Comparison of ENCODE assay signal across 34 cellular contexts in genomic region chr3:4884901-4885300, GRCh38.
"Had no signal": no experiment of that assay in that cellular context is flagged by ENCODE, and none has a peak within 500 bp of the region (broad histone marks: within the 10 kb centered on the region; RNA-seq: fewer than 3 reads in every experiment).

No MANE protein-coding gene starts in this region.

- H3K27me3 Mint-ChIP-seq: activated CD4-positive, alpha-beta memory T cell treated with anti-CD3 and anti-CD28 coated beads, Interleukin-2, amount 10 ng/mL, durations not matched to agents 7 days and 5 days; activated naive CD4-positive, alpha-beta T cell treated with anti-CD3 and anti-CD28 coated beads, Interleukin-2, amount 50 U/mL, for 24 hours; activated naive CD8-positive, alpha-beta T cell treated with anti-CD3 and anti-CD28 coated beads, Interleukin-2, amount 50 U/mL, for 24 hours; stimulated activated naive CD8-positive, alpha-beta T cell treated with anti-CD3 and anti-CD28 coated beads, Interleukin-15, amount 100 ng/mL, for 72 hours; T-helper 17 cell had no signal

- ATAC-seq: activated T-cell treated with anti-CD3 and anti-CD28 coated beads, Interleukin-2, amount 50 U/mL, for 4 hours; gastrocnemius medialis; left colon; psoas muscle; stimulated activated effector memory CD8-positive, alpha-beta T cell treated with anti-CD3 and anti-CD28 coated beads, Interleukin-12 subunit alpha, Interleukin-12 subunit beta, amount 100 ng/mL, for 72 hours; stimulated activated naive CD8-positive, alpha-beta T cell treated with anti-CD3 and anti-CD28 coated beads, Interleukin-15, amount 100 ng/mL, for 72 hours; T-helper 17 cell had no signal

- FAIRE-seq: colon, endometrium, kidney, pancreas had no signal

- H3K4me3 Mint-ChIP-seq: activated CD4-positive, alpha-beta memory T cell treated with anti-CD3 and anti-CD28 coated beads, Interleukin-2, amount 10 ng/mL, durations not matched to agents 7 days and 5 days; activated CD4-positive, alpha-beta T cell treated with anti-CD3 and anti-CD28 coated beads, Interleukin-2, amount 10 ng/mL, durations not matched to agents 7 days and 5 days; activated naive CD4-positive, alpha-beta T cell treated with anti-CD3 and anti-CD28 coated beads, Interleukin-2, amount 50 U/mL, for 24 hours; activated naive CD8-positive, alpha-beta T cell treated with anti-CD3 and anti-CD28 coated beads, Interleukin-2, amount 50 U/mL, for 24 hours; activated T-cell treated with anti-CD3 and anti-CD28 coated beads, Interleukin-2, amount 50 U/mL, for 4 hours; naive B cell; nephron progenitor cell; stimulated activated effector memory CD8-positive, alpha-beta T cell treated with anti-CD3 and anti-CD28 coated beads, Interleukin-12 subunit alpha, Interleukin-12 subunit beta, amount 100 ng/mL, for 72 hours; T-helper 17 cell had no signal

- H3K27me3 ChIP-seq: gastrocnemius medialis, pancreas, right atrium auricular region, upper lobe of left lung, vagina had no signal

- H3K36me3 Mint-ChIP-seq: activated naive CD4-positive, alpha-beta T cell treated with anti-CD3 and anti-CD28 coated beads, Interleukin-2, amount 50 U/mL, for 24 hours had no signal

- H3K9me3 Mint-ChIP-seq: activated CD4-positive, alpha-beta memory T cell treated with anti-CD3 and anti-CD28 coated beads, Interleukin-2, amount 10 ng/mL, durations not matched to agents 7 days and 5 days; activated CD4-positive, alpha-beta T cell treated with anti-CD3 and anti-CD28 coated beads, Interleukin-2, amount 10 ng/mL, durations not matched to agents 7 days and 5 days; activated naive CD4-positive, alpha-beta T cell treated with anti-CD3 and anti-CD28 coated beads, Interleukin-2, amount 50 U/mL, for 24 hours; activated T-cell treated with anti-CD3 and anti-CD28 coated beads, Interleukin-2, amount 50 U/mL, for 4 hours; nephron progenitor cell; stimulated activated effector memory CD8-positive, alpha-beta T cell treated with anti-CD3 and anti-CD28 coated beads, Interleukin-12 subunit alpha, Interleukin-12 subunit beta, amount 100 ng/mL, for 72 hours had no signal

- H3K4me1 ChIP-seq: psoas muscle, vagina had no signal

- H3K4me1 Mint-ChIP-seq: nephron progenitor cell had no signal

- H3K27ac Mint-ChIP-seq: activated CD4-positive, alpha-beta memory T cell treated with anti-CD3 and anti-CD28 coated beads, Interleukin-2, amount 10 ng/mL, durations not matched to agents 7 days and 5 days; activated CD4-positive, alpha-beta T cell treated with anti-CD3 and anti-CD28 coated beads, Interleukin-2, amount 10 ng/mL, durations not matched to agents 7 days and 5 days; activated naive CD4-positive, alpha-beta T cell treated with anti-CD3 and anti-CD28 coated beads, Interleukin-2, amount 50 U/mL, for 24 hours; activated naive CD8-positive, alpha-beta T cell treated with anti-CD3 and anti-CD28 coated beads, Interleukin-2, amount 50 U/mL, for 24 hours; naive B cell; nephron progenitor cell; stimulated activated effector memory CD8-positive, alpha-beta T cell treated with anti-CD3 and anti-CD28 coated beads, Interleukin-12 subunit alpha, Interleukin-12 subunit beta, amount 100 ng/mL, for 72 hours; stimulated activated naive CD8-positive, alpha-beta T cell treated with anti-CD3 and anti-CD28 coated beads, Interleukin-15, amount 100 ng/mL, for 72 hours; T-helper 17 cell had no signal

- DNase-seq: activated CD4-positive, alpha-beta memory T cell treated with anti-CD3 and anti-CD28 coated beads, Interleukin-2, amount 10 ng/mL, durations not matched to agents 7 days and 5 days; activated CD4-positive, alpha-beta T cell treated with anti-CD3 and anti-CD28 coated beads, Interleukin-2, amount 10 ng/mL, durations not matched to agents 7 days and 5 days; activated CD4-positive, CD25-positive, alpha-beta regulatory T cell treated with anti-CD3 and anti-CD28 coated beads, Interleukin-2, amount 50 U/mL, for 72 hours; activated CD8-positive, alpha-beta memory T cell treated with anti-CD3 and anti-CD28 coated beads, Interleukin-2, amount 50 U/mL, for 48 hours; activated naive CD8-positive, alpha-beta T cell treated with anti-CD3 and anti-CD28 coated beads, Interleukin-2, amount 50 U/mL, for 24 hours; activated T-cell treated with anti-CD3 and anti-CD28 coated beads, Interleukin-2, amount 50 U/mL, for 4 hours; amygdala; dermis blood vessel endothelial cell; effector CD4-positive, alpha-beta T cell; gastrocnemius medialis; glutamatergic neuron; kidney; left colon; mammary epithelial cell; naive B cell; nephron progenitor cell; nucleus accumbens; pancreas; psoas muscle; stimulated activated CD4-positive, alpha-beta T cell treated with anti-CD3 and anti-CD28 coated beads, Interleukin-4, amount 100 ng/mL, for 24 hours; stimulated activated naive CD8-positive, alpha-beta T cell treated with anti-CD3 and anti-CD28 coated beads, Interleukin-15, amount 100 ng/mL, for 72 hours; substantia nigra; SW 1271; T-helper 17 cell; T1000; upper lobe of left lung had no signal

- H3K4me3 ChIP-seq: gastrocnemius medialis, pancreas, psoas muscle, right atrium auricular region, skin epidermis, upper lobe of left lung, vagina had no signal

- H3K36me3 ChIP-seq: gastrocnemius medialis, pancreas, right atrium auricular region, upper lobe of left lung, vagina had no signal

- H3K9me3 ChIP-seq: gastrocnemius medialis, pancreas, psoas muscle, right atrium auricular region, upper lobe of left lung, vagina had no signal

- H3K27ac ChIP-seq: epithelial cell of prostate, gastrocnemius medialis, psoas muscle, right atrium auricular region, skin epidermis, upper lobe of left lung, vagina had no signal
